1 cellular context compared by ENCODE assay signal in genomic region chr18:60372598-60372997, GRCh38.
TF ChIP-seq lines count a peak whose summit lies in the region.

MC4R (minus strand) TSS chr18:60372775; CDS start chr18:60372349, 426 bp downstream.

TF ChIP-seq in H1, 55 proteins besides CTCF, POLR2A, EP300 and RAD21:
- TF ChIP-seq ATF3 (IDR thresholded peaks at IDR 0.05; ENCODE audit: insufficient read depth, low read depth, low read length) (no peak), BCL11A (IDR thresholded peaks at IDR 0.05; ENCODE audit: low read depth in 2 of 2, low read length in 2 of 2) (no peak)
TF ChIP-seq in H1: peak in this region for 0.
